8 cellular contexts compared by ENCODE assay signal in genomic region chr5:138138949-138139775, GRCh38. TPM values are rescaled to one million over a fixed set of nuclear protein-coding genes. Genes with fewer than 3 reads are reported as not detected.
A peak's percentile ranks its signal among the peaks of the same experiment; 100 is the strongest.
DNase-seq lines count a peak whose midpoint lies in the region; ATAC-seq, FAIRE-seq and TF ChIP-seq lines count a peak whose summit lies in the region.
"Had no signal": no experiment of that assay in that cellular context is flagged by ENCODE, and none has a peak within 500 bp of the region (broad histone marks: within the 10 kb centered on the region; RNA-seq: fewer than 3 reads in every experiment).

A gene with protein sequence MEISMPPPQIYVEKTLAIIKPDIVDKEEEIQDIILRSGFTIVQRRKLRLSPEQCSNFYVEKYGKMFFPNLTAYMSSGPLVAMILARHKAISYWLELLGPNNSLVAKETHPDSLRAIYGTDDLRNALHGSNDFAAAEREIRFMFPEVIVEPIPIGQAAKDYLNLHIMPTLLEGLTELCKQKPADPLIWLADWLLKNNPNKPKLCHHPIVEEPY (minus strand): TSS chr5:138139428. CDS start chr5:138138780, 648 bp downstream.

- H3K27ac ChIP-seq in colonic mucosa = no peak within 1 kb of the TSS
- H3K27ac ChIP-seq in kidney (ENCODE audit: low read depth in 2 of 2, low read length in 2 of 2) = no peak within 1 kb of the TSS

- H3K4me1 ChIP-seq in colonic mucosa (no peaks in the 10 kb centered on the region), kidney (ENCODE audit: control insufficient read depth in 1 of 2, insufficient read depth in 1 of 2, low read depth in 1 of 2, low read length in 2 of 2) (no peaks in the 10 kb centered on the region)

- intact Hi-C loops in colonic mucosa (cut with DNase I) (no loop called here), kidney (cut with DNase I) (no loop called here)

- no peak for FAIRE-seq in kidney (lab: Jason Lieb, UNC)

- H3K9ac ChIP-seq in colonic mucosa (ENCODE audit: low read depth in 2 of 2, low read length in 2 of 2) (peak within 1 kb of the TSS in 1 of 2 donors; percentile 31), kidney (ENCODE audit: low read length in 2 of 2) (peak within 1 kb of the TSS; percentile 33 to 72)

- H3K27me3 ChIP-seq in colonic mucosa = no peaks in the 10 kb centered on the region

- H3K9me3 ChIP-seq in colonic mucosa (no peaks in the 10 kb centered on the region), kidney (ENCODE audit: control insufficient read depth in 1 of 2, low read length in 2 of 2) (no peaks in the 10 kb centered on the region)

- peak; percentile 67 for ATAC-seq in GM19397 (IDR thresholded peaks at IDR 0.05; ENCODE audit: unreplicated experiment)

- DNase-seq in NCI-H2196 (lab: John Stamatoyannopoulos, UW; ENCODE audit: unreplicated experiment) = peak; percentile 77
- DNase-seq in colonic mucosa = peak; percentile 49
- peak; percentile 79 for DNase-seq in kidney
- peak; percentile 31 for DNase-seq in stimulated activated CD8-positive, alpha-beta memory T cell treated with anti-CD3 and anti-CD28 coated beads, Interleukin-4, amount 100 ng/mL, for 48 hours
- no peak for DNase-seq in NCI-H446 treated with DMSO at 0.1 percent for 48 hours (lab: John Stamatoyannopoulos, UW)
- no peak for DNase-seq in stimulated activated naive CD4-positive, alpha-beta T cell treated with Interleukin-2 at 50 U/mL for 16 hours (lab: John Stamatoyannopoulos, UW)

- TF ChIP-seq CTCF in colonic mucosa (IDR thresholded peaks at IDR 0.05) (no peak), kidney (IDR thresholded peaks at IDR 0.05; ENCODE audit: borderline replicate concordance, extremely low read depth, insufficient read depth) (no peak)

- no peaks in the 10 kb centered on the region for H3K36me3 ChIP-seq in colonic mucosa
- no peaks in the 10 kb centered on the region for H3K36me3 ChIP-seq in kidney (ENCODE audit: control insufficient read depth in 1 of 2, insufficient read depth in 2 of 2, low read length in 2 of 2)

- H3K4me3 ChIP-seq in colonic mucosa = peak within 1 kb of the TSS; percentile 40
- H3K4me3 ChIP-seq in kidney (ENCODE audit: low read length in 2 of 2) = peak within 1 kb of the TSS; percentile 77

RNA-seq across cellular contexts. Expression of the gene that starts here (rescaled TPM):
- not detected for total RNA-seq in colonic mucosa
- 20.6 TPM for total RNA-seq in kidney
- polyA plus RNA-seq in kidney (ENCODE audit: insufficient read depth, low read depth, low replicate concordance) = 30.2 TPM
- total RNA-seq: activated CD8-positive, alpha-beta memory T cell treated with anti-CD3 and anti-CD28 coated beads for 36 hours had no signal

Comparison
In these comparisons a context has a peak if more than half of its experiments do, and no peak if none do; other contexts are left out.
1. RNA of the gene that starts here (total RNA-seq): 20.6 TPM in kidney (single experiment); not detected in colonic mucosa; every median in the first group is over 10 times any median in the second.
2. Peak in DNase-seq and H3K4me3 ChIP-seq in colonic mucosa; RNA of the gene not detected or under 1 TPM.
3. DNase-seq: peak in NCI-H2196 (single experiment), kidney (single experiment) and stimulated activated CD8-positive, alpha-beta memory T cell treated with anti-CD3 and anti-CD28 coated beads, Interleukin-4, amount 100 ng/mL, for 48 hours (single experiment); none in NCI-H446 treated with DMSO at 0.1 percent for 48 hours (single experiment) and stimulated activated naive CD4-positive, alpha-beta T cell treated with Interleukin-2 at 50 U/mL for 16 hours (single experiment).